ENCODE assay signal across 11 cellular contexts in the genomic region with DNA sequence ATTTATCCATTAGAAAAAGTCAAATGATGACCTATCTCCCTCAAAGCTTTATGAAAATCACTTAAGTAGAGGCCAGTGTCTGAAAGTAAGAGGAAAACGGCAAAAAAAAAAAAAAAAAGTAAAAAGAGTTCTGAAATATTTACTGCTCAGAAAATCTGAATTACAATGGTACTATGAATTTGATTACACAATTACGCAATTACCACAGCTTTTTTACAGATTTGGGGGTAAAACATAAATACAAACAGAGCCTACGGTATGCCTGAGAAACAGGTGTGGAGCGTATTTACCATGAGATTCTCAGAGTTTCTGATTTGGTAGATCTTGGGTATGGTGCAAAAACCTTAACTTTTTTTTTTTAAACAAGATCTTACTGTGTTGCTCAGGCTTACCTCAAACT.
"Had no signal": no experiment of that assay in that cellular context is flagged by ENCODE, and none has a peak within 500 bp of the region (broad histone marks: within the 10 kb centered on the region; RNA-seq: fewer than 3 reads in every experiment).

No MANE protein-coding gene starts in this region.

- H3K4me2 ChIP-seq: GM23338 had no signal

- H2AFZ ChIP-seq: GM23248, GM23338 had no signal

- H3K4me3 Mint-ChIP-seq: GM23338, H9, HFFc6 had no signal

- H3K4me3 ChIP-seq: GM23248, GM23338, HAP-1 had no signal

- FAIRE-seq: H1, H54 had no signal

- H3K9ac ChIP-seq: GM23248 had no signal

- H3K27ac ChIP-seq: GM23248 had no signal

- H3K9me3 ChIP-seq: HAP-1 had no signal

- H3K4me1 ChIP-seq: HAP-1 had no signal

- H3K4me1 Mint-ChIP-seq: GM23338, H9 had no signal

- H3K36me3 ChIP-seq: HAP-1 had no signal

- DNase-seq: GM23248, GOT3, H7, H9, HCEC 1CT, HFFc6 had no signal

- ATAC-seq: GM23338, HCT116 had no signal

- H3K27ac Mint-ChIP-seq: GM23338, H9, HFFc6 had no signal

- H3K9me3 Mint-ChIP-seq: HFFc6 had no signal
